23 cellular contexts compared by ENCODE assay signal in genomic region chr21:39197448-39197847, GRCh38. TPM values are rescaled to one million over a fixed set of nuclear protein-coding genes. Genes with fewer than 3 reads are reported as not detected.
DNase-seq lines count a peak whose midpoint lies in the region; ATAC-seq lines count a peak whose summit lies in the region.
"Had no signal": no experiment of that assay in that cellular context is flagged by ENCODE, and none has a peak within 500 bp of the region (broad histone marks: within the 10 kb centered on the region; RNA-seq: fewer than 3 reads in every experiment).

No MANE protein-coding gene starts in this region.

- H3K36me3 Mint-ChIP-seq in activated CD4-positive, alpha-beta T cell treated with anti-CD3 and anti-CD28 coated beads for 36 hours (ENCODE audit: low read depth) = peaks cover 58% of the 10 kb centered on the region
- H3K36me3 Mint-ChIP-seq in T-helper 17 cell (ENCODE audit: low read depth) = peaks cover 26% of the 10 kb centered on the region
- H3K36me3 Mint-ChIP-seq in memory B cell = peaks cover 37% of the 10 kb centered on the region
- H3K36me3 Mint-ChIP-seq in effector memory CD8-positive, alpha-beta T cell (ENCODE audit: insufficient read depth) = peaks cover 51% of the 10 kb centered on the region

- H3K27ac ChIP-seq in epithelial cell of prostate = peak overlapping the region; percentile 0
- H3K27ac ChIP-seq: 22Rv1, BLaER1, Peyer's patch had no signal

- CTCF ChIA-PET in activated CD4-positive, alpha-beta T cell treated with anti-CD3 and anti-CD28 coated beads for 36 hours (lab: Charles Lee) = interaction anchor here (1.0 to 1.7 kb wide), 3 partner anchors 14 to 244 kb away, joined by 3 to 5 read pairs (median 4); partner anchors contain the start of gene PSMG1

- H3K27ac Mint-ChIP-seq in activated CD4-positive, alpha-beta T cell treated with anti-CD3 and anti-CD28 coated beads for 36 hours = no peak overlapping the region
- peak overlapping the region; percentile 85 for H3K27ac Mint-ChIP-seq in T-helper 17 cell
- peak overlapping the region; percentile 28 for H3K27ac Mint-ChIP-seq in memory B cell
- peak overlapping the region in 1 of 2 donors; percentile 84 for H3K27ac Mint-ChIP-seq in effector memory CD8-positive, alpha-beta T cell

- peak; percentile 58 for ATAC-seq in activated CD4-positive, alpha-beta T cell treated with anti-CD3 and anti-CD28 coated beads for 36 hours
- ATAC-seq in T-helper 17 cell (no peak), memory B cell (ENCODE audit: low read depth) (no peak), HG03280 (IDR thresholded peaks at IDR 0.05; ENCODE audit: unreplicated experiment) (no peak)
- no peak for ATAC-seq in effector memory CD8-positive, alpha-beta T cell (replicated peaks)

- POLR2A ChIA-PET in activated CD4-positive, alpha-beta T cell treated with anti-CD3 and anti-CD28 coated beads for 36 hours (lab: Charles Lee) = interaction anchor here (0.6 kb wide), 1 partner anchor 111 kb away, joined by 3 read pairs; no protein-coding TSS in a partner anchor

- H3K27me3 Mint-ChIP-seq in activated CD4-positive, alpha-beta T cell treated with anti-CD3 and anti-CD28 coated beads for 36 hours = no peaks in the 10 kb centered on the region
- H3K27me3 Mint-ChIP-seq in T-helper 17 cell (no peaks in the 10 kb centered on the region), memory B cell (no peaks in the 10 kb centered on the region)
- no peaks in the 10 kb centered on the region for H3K27me3 Mint-ChIP-seq in effector memory CD8-positive, alpha-beta T cell
- H3K27me3 Mint-ChIP-seq: CD4-positive, alpha-beta memory T cell had no signal

- H3K9me3 ChIP-seq in T-helper 17 cell (ENCODE audit: control insufficient read depth, low read length, poor library complexity, severe bottlenecking) = no peaks in the 10 kb centered on the region
- H3K9me3 ChIP-seq: BLaER1, Caco-2, Peyer's patch had no signal

- no peak overlapping the region for H3K4me3 Mint-ChIP-seq in activated CD4-positive, alpha-beta T cell treated with anti-CD3 and anti-CD28 coated beads for 36 hours
- H3K4me3 Mint-ChIP-seq in T-helper 17 cell (no peak overlapping the region), memory B cell (no peak overlapping the region)
- H3K4me3 Mint-ChIP-seq in effector memory CD8-positive, alpha-beta T cell = no peak overlapping the region

- no peaks in the 10 kb centered on the region for H3K9me3 Mint-ChIP-seq in activated CD4-positive, alpha-beta T cell treated with anti-CD3 and anti-CD28 coated beads for 36 hours (ENCODE audit: low read depth)
- no peaks in the 10 kb centered on the region for H3K9me3 Mint-ChIP-seq in memory B cell
- no peaks in the 10 kb centered on the region for H3K9me3 Mint-ChIP-seq in effector memory CD8-positive, alpha-beta T cell
- H3K9me3 Mint-ChIP-seq: CD4-positive, alpha-beta memory T cell had no signal

- intact Hi-C loops in activated CD4-positive, alpha-beta T cell treated with anti-CD3 and anti-CD28 coated beads for 36 hours (cut with DNase I, micrococcal nuclease) = no loop called here

- no peak for DNase-seq in activated CD4-positive, alpha-beta T cell treated with anti-CD3 and anti-CD28 coated beads for 36 hours
- DNase-seq in activated CD4-positive, alpha-beta T cell treated with anti-CD3 and anti-CD28 coated beads for 1 hour = no peak
- no peak for DNase-seq in T-helper 17 cell
- no peak for DNase-seq in epithelial cell of prostate (ENCODE audit: low read depth, low spot score)
- DNase-seq in memory B cell (ENCODE audit: low spot score in 2 of 2) = no peak
- no peak for DNase-seq in effector memory CD8-positive, alpha-beta T cell
- DNase-seq in NCI-H1105 treated with DMSO at 0.1 percent for 48 hours (lab: John Stamatoyannopoulos, UW) = no peak
- DNase-seq: ACHN; Caco-2; CD4-positive, alpha-beta memory T cell; DMS 273 treated with DMSO at 0.1 percent for 48 hours; DMS79 treated with DMSO at 0.1 percent for 48 hours; KBM-7; NCI-H1092 treated with DMSO at 0.1 percent for 48 hours; NCI-H146; NCI-H2029; NCI-H226; NCI-H524; NCI-H82; Peyer's patch had no signal

- peaks cover 29% of the 10 kb centered on the region for H3K4me1 Mint-ChIP-seq in activated CD4-positive, alpha-beta T cell treated with anti-CD3 and anti-CD28 coated beads for 36 hours
- peaks cover 31% of the 10 kb centered on the region for H3K4me1 Mint-ChIP-seq in T-helper 17 cell
- peaks cover 11% of the 10 kb centered on the region for H3K4me1 Mint-ChIP-seq in memory B cell
- peaks cover 14 to 33% of the 10 kb centered on the region in 2 donors for H3K4me1 Mint-ChIP-seq in effector memory CD8-positive, alpha-beta T cell (ENCODE audit: low read depth in 2 of 2)

RNA-seq across cellular contexts. Expression of gene PSMG1, which starts 14.2 kb away (rescaled TPM):
- 100 to 1,000 TPM; 109 to 123 TPM for total RNA-seq in activated CD4-positive, alpha-beta T cell treated with anti-CD3 and anti-CD28 coated beads for 36 hours
- total RNA-seq in T-helper 17 cell = 10 to 100 TPM; 10.5 to 14.6 TPM

Comparison
In these comparisons a context has a peak if more than half of its experiments do, and no peak if none do; other contexts are left out.
1. RNA of gene PSMG1, which starts 14.2 kb away (total RNA-seq): 109 to 123 TPM in activated CD4-positive, alpha-beta T cell treated with anti-CD3 and anti-CD28 coated beads for 36 hours; 10.5 to 14.6 TPM in T-helper 17 cell; every median in the first group is over 4 times any median in the second.